ENCODE assay signal across 11 cellular contexts in the genomic region with DNA sequence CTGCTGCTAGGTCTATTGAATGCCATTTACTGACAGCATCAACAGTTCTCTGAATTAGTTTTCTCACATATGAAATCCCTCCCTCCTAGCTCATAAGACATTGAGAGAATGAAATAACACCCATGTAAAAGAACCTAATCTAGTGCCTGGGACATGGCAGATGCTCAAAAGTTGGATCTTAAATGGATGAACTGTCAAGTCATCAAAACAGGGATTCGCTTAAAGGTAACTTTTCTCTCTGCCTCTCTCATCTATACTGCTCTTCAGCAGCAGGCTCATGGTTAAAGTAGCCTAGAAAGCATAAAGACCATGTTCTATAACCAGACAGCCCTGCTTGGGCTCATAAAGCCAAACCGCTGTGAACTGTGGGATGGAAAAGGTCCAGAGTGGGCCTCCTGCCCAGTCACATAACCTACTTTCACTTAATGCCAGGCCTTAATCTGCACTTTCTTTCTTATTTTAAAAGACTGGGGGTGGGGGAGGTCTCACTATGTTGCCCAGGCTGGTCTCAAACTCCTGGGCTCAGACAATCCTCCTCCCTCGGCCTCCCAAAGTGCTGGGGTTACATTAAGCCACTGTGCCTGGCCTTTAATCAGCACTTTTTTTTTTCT. TPM values are rescaled to one million over a fixed set of nuclear protein-coding genes. Genes with fewer than 3 reads are reported as not detected.
DNase-seq lines count a peak whose midpoint lies in the region; FAIRE-seq and TF ChIP-seq lines count a peak whose summit lies in the region.
"Had no signal": no experiment of that assay in that cellular context is flagged by ENCODE, and none has a peak within 500 bp of the region (broad histone marks: within the 10 kb centered on the region; RNA-seq: fewer than 3 reads in every experiment).

No MANE protein-coding gene starts in this region.

- no peaks in the 10 kb centered on the region for H3K9me3 Mint-ChIP-seq in activated naive CD4-positive, alpha-beta T cell treated with anti-CD3 and anti-CD28 coated beads, Interleukin-2, amount 50 U/mL, for 24 hours

- no peaks in the 10 kb centered on the region for H3K27me3 ChIP-seq in hepatocyte
- H3K27me3 ChIP-seq in tibial artery, result no peaks in the 10 kb centered on the region
- H3K27me3 ChIP-seq in A673 (replicated peaks; ENCODE audit: insufficient read depth, low read depth, low read length, poor library complexity), result no peaks in the 10 kb centered on the region
- H3K27me3 ChIP-seq in small intestine (ENCODE audit: control insufficient read depth in 2 of 2, insufficient read depth in 2 of 2, low read length in 2 of 2), result no peaks in the 10 kb centered on the region

- H3K36me3 Mint-ChIP-seq in activated naive CD4-positive, alpha-beta T cell treated with anti-CD3 and anti-CD28 coated beads, Interleukin-2, amount 50 U/mL, for 24 hours, result peaks cover 8% of the 10 kb centered on the region

- peak overlapping the region; percentile 76 for H3K27ac Mint-ChIP-seq in activated naive CD4-positive, alpha-beta T cell treated with anti-CD3 and anti-CD28 coated beads, Interleukin-2, amount 50 U/mL, for 24 hours

- peaks cover 51% of the 10 kb centered on the region for H4K20me1 ChIP-seq in hepatocyte (ENCODE audit: insufficient read depth, poor library complexity, severe bottlenecking)

- H3K27me3 Mint-ChIP-seq in activated naive CD4-positive, alpha-beta T cell treated with anti-CD3 and anti-CD28 coated beads, Interleukin-2, amount 50 U/mL, for 24 hours, result no peaks in the 10 kb centered on the region

- H3K27ac ChIP-seq in hepatocyte, result peak overlapping the region; percentile 67
- peak overlapping the region; percentile 18 to 40 for H3K27ac ChIP-seq in tibial artery
- no peak overlapping the region for H3K27ac ChIP-seq in A673 (ENCODE audit: low read depth, low read length, poor library complexity, severe bottlenecking)
- no peak overlapping the region for H3K27ac ChIP-seq in small intestine (ENCODE audit: low read depth in 1 of 2, low read length in 1 of 2)

- H3K4me3 Mint-ChIP-seq in activated naive CD4-positive, alpha-beta T cell treated with anti-CD3 and anti-CD28 coated beads, Interleukin-2, amount 50 U/mL, for 24 hours, result peak overlapping the region; percentile 59

- H3K36me3 ChIP-seq in hepatocyte (replicated peaks; ENCODE audit: insufficient read depth, low read depth) (no peaks in the 10 kb centered on the region), tibial artery (no peaks in the 10 kb centered on the region), A673 (ENCODE audit: insufficient read depth, low read length, poor library complexity, severe bottlenecking) (peaks cover 6% of the 10 kb centered on the region), small intestine (ENCODE audit: control insufficient read depth in 2 of 2, insufficient read depth in 2 of 2, low read length in 2 of 2) (no peaks in the 10 kb centered on the region)

- intact Hi-C loops in tibial artery (cut with DNase I; ENCODE audit: low total_unique reads), result loop anchor here (5.0 to 10.0 kb wide), 2 partner anchors 104 to 181 kb away; a partner anchor contains a TSS
- intact Hi-C loops in A673 (cut with micrococcal nuclease; ENCODE audit: unreplicated experiment), result loop anchor here (5.0 kb wide), 1 partner anchor 104 kb away; a partner anchor contains a TSS

- H3K4me2 ChIP-seq in hepatocyte, result peak overlapping the region; percentile 88

- H3K4me1 ChIP-seq in hepatocyte (ENCODE audit: insufficient read depth) (peaks cover 9% of the 10 kb centered on the region), tibial artery (peaks cover 0 to 80% (median 50%) of the 10 kb centered on the region in 4 donors), A673 (ENCODE audit: insufficient read depth, low read length, poor library complexity, severe bottlenecking) (peaks cover 31% of the 10 kb centered on the region), small intestine (ENCODE audit: control insufficient read depth in 2 of 2, insufficient read depth in 1 of 2, low read depth in 1 of 2, low read length in 1 of 2) (peaks cover 7 to 14% of the 10 kb centered on the region in 2 donors)

- TF ChIP-seq CTCF in hepatocyte (IDR thresholded peaks at IDR 0.05; ENCODE audit: poor library complexity), result no peak
- no peak for TF ChIP-seq CTCF in tibial artery (IDR thresholded peaks at IDR 0.05)
- TF ChIP-seq CTCF in A673 (conservative IDR thresholded peaks at IDR 0.05; ENCODE audit: low read depth, low read length), result no peak

- H3K79me2 ChIP-seq in hepatocyte, result peaks cover 82% of the 10 kb centered on the region

- no peak for FAIRE-seq in small intestine (lab: Jason Lieb, UNC)

- H3K9me2 ChIP-seq in hepatocyte (replicated peaks; ENCODE audit: insufficient read depth), result no peaks in the 10 kb centered on the region

- WGBS in hepatocyte (ENCODE audit: low lambda C conversion rate, missing lambda C conversion rate), result 89% methylated on average over 3 of the region's 3 CpGs
- 88 to 93% (median 92%) methylated on average over 3 of the region's 3 CpGs for WGBS in small intestine, 3 donors

- POLR2A ChIA-PET in A673 (lab: Charles Lee; ENCODE audit: low non-redundant PET), result no interaction called here

- H3K4me3 ChIP-seq in hepatocyte (no peak overlapping the region), tibial artery (no peak overlapping the region), A673 (ENCODE audit: low read depth, low read length, poor library complexity, severe bottlenecking) (no peak overlapping the region), small intestine (ENCODE audit: low read depth in 1 of 2, low read length in 2 of 2) (no peak overlapping the region)

- no peaks in the 10 kb centered on the region for H3K9me3 ChIP-seq in hepatocyte (ENCODE audit: low read depth)
- no peaks in the 10 kb centered on the region for H3K9me3 ChIP-seq in tibial artery
- H3K9me3 ChIP-seq in A673 (ENCODE audit: low read depth, low read length, poor library complexity, severe bottlenecking), result no peaks in the 10 kb centered on the region
- no peaks in the 10 kb centered on the region for H3K9me3 ChIP-seq in small intestine (ENCODE audit: control insufficient read depth, low read depth)

- peaks cover 78% of the 10 kb centered on the region for H3K4me1 Mint-ChIP-seq in activated naive CD4-positive, alpha-beta T cell treated with anti-CD3 and anti-CD28 coated beads, Interleukin-2, amount 50 U/mL, for 24 hours

- CTCF ChIA-PET in A673 (lab: Charles Lee), result no interaction called here

- H2AFZ ChIP-seq in hepatocyte, result no peak overlapping the region

- no peak for DNase-seq in activated naive CD4-positive, alpha-beta T cell (lab: John Stamatoyannopoulos, UW)
- DNase-seq in amniotic epithelial cell (ENCODE audit: low read depth) (peak; percentile 58), hepatocyte (ENCODE audit: low spot score) (no peak), tibial artery (no peak), A673 (ENCODE audit: low spot score) (no peak), small intestine (no peak)
- no peak for DNase-seq in effector CD8-positive, alpha-beta T cell (lab: John Stamatoyannopoulos, UW)
- DNase-seq: central memory CD4-positive, alpha-beta T cell; NCI-H2107; stimulated activated CD8-positive, alpha-beta memory T cell treated with anti-CD3 and anti-CD28 coated beads, Interleukin-4, amount 100 ng/mL, for 48 hours had no signal

- BruUV-seq in A673 (replicated peaks; lab: Mats Ljungman, UMichigan), result no TSS peak

RNA-seq across cellular contexts. Expression of a gene that starts 3.7 kb away (rescaled TPM):
- total RNA-seq in hepatocyte, result 101 and 122 TPM in 2 replicates
- 54.9 and 63.5 TPM in 2 replicates for polyA plus RNA-seq in hepatocyte
- 57.1 and 59.8 TPM in 2 replicates for total RNA-seq in A673 (2021)
- 10 to 100 TPM in 1 of 3 donors, 1 to 10 TPM in 2; 4.3 to 12.9 (median 6.7) TPM for polyA plus RNA-seq in small intestine

RNA-seq across cellular contexts. Expression of a gene that starts 51.0 kb away (rescaled TPM):
- total RNA-seq in hepatocyte (4.4 and 5.0 TPM in 2 replicates), A673 (2021) (0.04 and 0.41 TPM in 2 replicates)
- polyA plus RNA-seq in hepatocyte (2.0 and 2.6 TPM in 2 replicates), small intestine (under 1 TPM in 2 of 3 donors, not detected in 1; under 0.01 to 0.85 TPM)

Comparison
In these comparisons a context has a peak if more than half of its experiments do, and no peak if none do; other contexts are left out.
1. H3K27ac ChIP-seq: peak in hepatocyte (single experiment) and tibial artery (2 of 2); none in A673 (single experiment) and small intestine (0 of 2).